Comparison of ENCODE assay signal across 13 cellular contexts in the genomic region with DNA sequence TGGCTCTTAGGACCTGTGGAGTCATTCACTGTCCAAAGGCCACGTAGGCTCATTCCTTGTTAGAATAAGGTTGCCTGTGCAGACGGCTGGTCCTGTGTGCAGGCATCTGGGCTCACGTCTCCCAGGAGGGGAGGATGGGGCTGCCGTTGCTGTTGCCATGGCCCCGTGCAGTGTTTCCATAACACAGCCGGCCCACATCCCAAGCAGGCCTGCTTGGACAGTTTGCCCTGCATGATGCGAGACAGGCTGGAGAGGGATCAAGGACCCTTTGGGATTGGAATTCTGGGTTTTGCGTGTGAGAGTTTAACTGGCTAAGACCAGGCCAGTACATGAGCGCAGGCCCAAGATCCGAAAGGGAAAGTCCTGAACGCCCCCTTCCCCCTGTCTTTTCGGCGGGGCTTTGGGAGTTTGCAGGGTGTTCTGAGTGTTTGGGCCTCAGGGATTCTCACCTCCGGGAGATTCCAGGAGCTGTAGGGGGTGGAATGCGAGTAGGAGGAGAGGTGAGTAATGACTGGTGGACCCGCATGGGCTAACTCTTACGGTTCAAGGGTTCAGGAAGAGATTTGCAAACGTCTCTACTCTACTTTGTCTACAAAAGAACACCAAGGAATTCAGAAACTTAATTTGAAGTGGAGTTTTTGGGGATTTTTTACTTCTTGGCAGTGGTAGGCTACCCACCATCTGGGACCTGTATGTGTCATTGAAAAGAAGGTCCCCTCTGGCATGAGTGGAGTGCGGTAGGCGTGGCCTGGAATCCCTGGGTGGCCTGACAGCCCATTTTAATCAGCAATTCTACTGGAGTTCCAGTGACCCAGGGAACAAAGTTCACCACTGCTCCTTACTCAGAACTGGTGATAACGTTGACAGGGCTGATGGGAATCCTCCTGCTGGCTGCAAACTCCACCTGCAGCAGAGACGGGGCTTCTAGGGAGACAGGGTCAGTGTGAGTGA.
DNase-seq lines count a peak whose midpoint lies in the region; ATAC-seq, FAIRE-seq and TF ChIP-seq lines count a peak whose summit lies in the region.
"Had no signal": no experiment of that assay in that cellular context is flagged by ENCODE, and none has a peak within 500 bp of the region (broad histone marks: within the 10 kb centered on the region; RNA-seq: fewer than 3 reads in every experiment).

No MANE protein-coding gene starts in this region.

- peak overlapping the region; percentile 56 for H3K18ac ChIP-seq in H9 (ENCODE audit: insufficient read length, low read depth, low read length)
- H3K18ac ChIP-seq in H1 (ENCODE audit: extremely low read depth, low read length): peak overlapping the region; percentile 79

- H2BK120ac ChIP-seq in H9 (ENCODE audit: low read depth, low read length, poor library complexity, severe bottlenecking) (peak overlapping the region; percentile 90), H1 (replicated peaks; ENCODE audit: low read depth, low read length) (peak overlapping the region; percentile 31)

- no peak overlapping the region for H3K9ac ChIP-seq in H9 (ENCODE audit: extremely low read depth, insufficient read length, low read length)
- H3K9ac ChIP-seq in H1 (replicated peaks in 1 of 4; ENCODE audit: extremely low read depth in 1 of 4, low read depth in 3 of 4, low read length in 3 of 4): peak overlapping the region in 1 of 4 experiments; percentile 45; a peak in 3 of 7 replicates

- POLR2A ChIA-PET in H1 (lab: Charles Lee; ENCODE audit: partially characterized antibody): interaction anchor here (0.9 kb wide), 1 partner anchor 12 kb away, joined by 3 read pairs; no protein-coding TSS in a partner anchor

- peak overlapping the region; percentile 88 to 95 (median 90); a peak in 6 of 7 replicates for H3K27ac Mint-ChIP-seq in H9
- H3K27ac Mint-ChIP-seq: activated naive CD8-positive, alpha-beta T cell; natural killer cell treated with Interleukin-12 subunit alpha and Interleukin-12 subunit beta and Interleukin-15 and Interleukin-18, amount 100 ng/mL, for 72 hours had no signal

- TF ChIP-seq EP300 in H1 (IDR thresholded peaks at IDR 0.05; ENCODE audit: borderline replicate concordance in 1 of 2, low read depth in 2 of 2, low read length in 2 of 2): peak in 1 of 2 experiments; percentile 43; a peak in 1 of 3 replicates

- H2BK15ac ChIP-seq in H9 (ENCODE audit: low read depth, low read length): no peak overlapping the region
- H2BK15ac ChIP-seq in H1 (ENCODE audit: low read length): no peak overlapping the region; the same call in 1 of the 2 replicates

- H3K14ac ChIP-seq in H9 (ENCODE audit: insufficient read depth, low read length) (peak overlapping the region; percentile 56; the same call in 1 of the 2 replicates), H1 (ENCODE audit: insufficient read length) (no peak overlapping the region)

- no peak overlapping the region for H2AFZ ChIP-seq in H9 (ENCODE audit: low read length)
- H2AFZ ChIP-seq in H1 (ENCODE audit: low read length): peak overlapping the region; percentile 81

- H3K4me1 ChIP-seq in H9 (ENCODE audit: insufficient read depth, low read length) (peaks cover 8% of the 10 kb centered on the region; the same call in 1 of the 2 replicates), H1 (replicated peaks in 1 of 4; ENCODE audit: control insufficient read depth in 3 of 4, insufficient read depth in 4 of 4, low read length in 3 of 4) (peaks cover 2 to 21% (median 9%) of the 10 kb centered on the region in 4 experiments), left lung (peaks cover 0 to 7% of the 10 kb centered on the region in 2 donors), small intestine (ENCODE audit: control insufficient read depth in 2 of 2, insufficient read depth in 1 of 2, low read depth in 1 of 2, low read length in 1 of 2) (peaks cover 0 to 4% of the 10 kb centered on the region in 2 donors)

- H3K4me1 Mint-ChIP-seq in H9: peaks cover 25 to 41% of the 10 kb centered on the region in 2 experiments

- H3K27me3 Mint-ChIP-seq in H9 (ENCODE audit: low read depth): peaks cover 8% of the 10 kb centered on the region
- H3K27me3 Mint-ChIP-seq: activated naive CD8-positive, alpha-beta T cell had no signal

- no peak overlapping the region for H4K5ac ChIP-seq in H9 (ENCODE audit: insufficient read length, low read depth, low read length)
- H4K5ac ChIP-seq in H1 (ENCODE audit: insufficient read length, low read depth, low read length): no peak overlapping the region

- CTCF ChIA-PET in H1 (lab: Charles Lee; ENCODE audit: partially characterized antibody): interaction anchor here (1.1 to 1.8 kb wide), 2 partner anchors 11 to 38 kb away, joined by 5 read pairs; no protein-coding TSS in a partner anchor

- peak; percentile 51; the same call in 2 of the 3 replicates for TF ChIP-seq CTCF in H9 (conservative IDR thresholded peaks at IDR 0.05)
- peak in 2 of 3 experiments; percentile 34 to 46; a peak in 3 of 4 replicates for TF ChIP-seq CTCF in H1 (IDR thresholded peaks at IDR 0.05; ENCODE audit: control extremely low read depth in 1 of 3, insufficient read depth in 1 of 3, low read depth in 1 of 3, low read length in 3 of 3)
- TF ChIP-seq CTCF in left lung (IDR thresholded peaks at IDR 0.05): no peak

- WGBS in H9 (ENCODE audit: extremely low coverage, insufficient read length, low lambda C conversion rate): no CpG with 5 or more reads among the region's 22 CpGs
- 53% methylated on average over 22 of the region's 22 CpGs; no CpG with 5 or more reads in 1 of the 2 experiments for WGBS in H1 (ENCODE audit: extremely low coverage in 1 of 2, insufficient coverage in 1 of 2, insufficient read length in 1 of 2, insufficient replicate concordance in 2 of 2, low coverage in 1 of 2, low lambda C conversion rate in 2 of 2, missing lambda C conversion rate in 1 of 2), 2 experiments
- WGBS in small intestine, 3 donors: 44 to 59% (median 48%) methylated on average over 22 of the region's 22 CpGs

- H2BK20ac ChIP-seq in H9 (ENCODE audit: low read depth, low read length, poor library complexity, severe bottlenecking) (no peak overlapping the region), H1 (ENCODE audit: low read length) (peak overlapping the region; percentile 80)

- H3K4me3 ChIP-seq in H1 (ENCODE audit: extremely low read depth in 1 of 4, insufficient read depth in 2 of 4, low read depth in 3 of 4, low read length in 4 of 4) (peak overlapping the region in 1 of 4 experiments; percentile 2; a peak in 1 of 8 replicates), left lung (no peak overlapping the region), small intestine (ENCODE audit: low read depth in 1 of 2, low read length in 2 of 2) (no peak overlapping the region)

- H4K8ac ChIP-seq in H9 (replicated peaks; ENCODE audit: insufficient read length, low read depth, low read length) (no peak overlapping the region), H1 (ENCODE audit: extremely low read depth, insufficient read depth, low read length) (peak overlapping the region; percentile 51; the same call in 1 of the 2 replicates)

- H3K56ac ChIP-seq in H9 (ENCODE audit: insufficient read length, low read depth, low read length) (no peak overlapping the region), H1 (replicated peaks; ENCODE audit: insufficient read length, low read depth, low read length) (no peak overlapping the region)

- H2BK5ac ChIP-seq in H9 (ENCODE audit: insufficient read length, low read length) (no peak overlapping the region), H1 (ENCODE audit: low read depth, low read length) (peak overlapping the region; percentile 81; the same call in 1 of the 2 replicates)

- peak overlapping the region; percentile 60 for H3T11ph ChIP-seq in H9 (ENCODE audit: low read length)

- H3K4ac ChIP-seq in H9 (ENCODE audit: low read depth, low read length): no peak overlapping the region
- H3K4ac ChIP-seq in H1 (replicated peaks; ENCODE audit: insufficient read length, low read depth, low read length): no peak overlapping the region

- H3K9me3 ChIP-seq in H9 (ENCODE audit: control insufficient read depth, low read depth, low read length) (no peaks in the 10 kb centered on the region), H1 (ENCODE audit: insufficient read depth in 2 of 2, low read depth in 1 of 2, low read length in 1 of 2) (no peaks in the 10 kb centered on the region), left lung (no peaks in the 10 kb centered on the region), small intestine (ENCODE audit: control insufficient read depth, low read depth) (no peaks in the 10 kb centered on the region)

- peak overlapping the region; percentile 1 for H3K27ac ChIP-seq in H9 (ENCODE audit: insufficient read length, low read depth, low read length)
- H3K27ac ChIP-seq in H1 (ENCODE audit: low read depth, low read length): peak overlapping the region; percentile 69
- H3K27ac ChIP-seq in left lung: peak overlapping the region in 1 of 2 donors; percentile 67
- H3K27ac ChIP-seq in small intestine (ENCODE audit: low read depth in 1 of 2, low read length in 1 of 2): peak overlapping the region in 1 of 2 donors; percentile 71

- H3K27me3 ChIP-seq in H9 (ENCODE audit: insufficient read depth, low read length) (no peaks in the 10 kb centered on the region), H1 (replicated peaks in 1 of 4; ENCODE audit: control insufficient read depth in 3 of 4, extremely low read depth in 1 of 4, insufficient read depth in 3 of 4, low read length in 3 of 4) (no peaks in the 10 kb centered on the region), left lung (no peaks in the 10 kb centered on the region), small intestine (ENCODE audit: control insufficient read depth in 2 of 2, insufficient read depth in 2 of 2, low read length in 2 of 2) (no peaks in the 10 kb centered on the region)

- DNase-seq in H9 (peak; percentile 77), H1 (ENCODE audit: low read depth in 1 of 2, low spot score in 2 of 2) (peak; percentile 39 to 67), left lung (peak in 1 of 2 donors; percentile 61), small intestine (peak; percentile 41), NCI-H526 (lab: John Stamatoyannopoulos, UW) (no peak), DMS153 (lab: John Stamatoyannopoulos, UW) (no peak)
- no peak for DNase-seq in activated naive CD4-positive, alpha-beta T cell treated with Interleukin-2 at 50 U/mL for 16 hours
- DNase-seq: activated CD4-positive, CD25-positive, alpha-beta regulatory T cell treated with anti-CD3 and anti-CD28 coated beads, Interleukin-2, amount 50 U/mL, for 72 hours; NCI-H1417 had no signal

- H4K91ac ChIP-seq in H9 (ENCODE audit: insufficient read length, low read depth, low read length) (no peak overlapping the region), H1 (replicated peaks; ENCODE audit: insufficient read length, low read length) (peak overlapping the region; percentile 4)

- H3K79me1 ChIP-seq in H9 (ENCODE audit: insufficient read depth, low read depth, low read length, poor library complexity, severe bottlenecking) (no peaks in the 10 kb centered on the region), H1 (ENCODE audit: low read depth, low read length) (no peaks in the 10 kb centered on the region)

- intact Hi-C loops in left lung (cut with DNase I): loop anchor here in 1 of 2 donors (10.0 kb wide), 1 partner anchor 133 kb away; no protein-coding TSS in a partner anchor

- H2BK12ac ChIP-seq in H9 (ENCODE audit: insufficient read length, low read depth, low read length): no peak overlapping the region
- peak overlapping the region; percentile 52 for H2BK12ac ChIP-seq in H1 (ENCODE audit: low read depth, low read length)

- H3K4me3 Mint-ChIP-seq in H9: peak overlapping the region in 1 of 2 experiments; percentile 26; a peak in 1 of 5 replicates
- H3K4me3 Mint-ChIP-seq: activated naive CD8-positive, alpha-beta T cell; natural killer cell treated with Interleukin-12 subunit alpha and Interleukin-12 subunit beta and Interleukin-15 and Interleukin-18, amount 100 ng/mL, for 72 hours had no signal

- peak; percentile 81 for ATAC-seq in left lung
- no peak for ATAC-seq in HG03196 (IDR thresholded peaks at IDR 0.05; ENCODE audit: unreplicated experiment)

- H3K79me2 ChIP-seq in H9 (ENCODE audit: insufficient read depth, low read length) (no peaks in the 10 kb centered on the region), H1 (ENCODE audit: control insufficient read depth in 1 of 2, insufficient read depth in 2 of 2, low read length in 2 of 2) (no peaks in the 10 kb centered on the region)

- peaks cover 0 to 2% of the 10 kb centered on the region in 2 experiments; a peak in 3 of 5 replicates for H3K9me3 Mint-ChIP-seq in H9
- H3K9me3 Mint-ChIP-seq: natural killer cell treated with Interleukin-12 subunit alpha and Interleukin-12 subunit beta and Interleukin-15 and Interleukin-18, amount 100 ng/mL, for 72 hours had no signal

- FAIRE-seq in H1 (lab: Jason Lieb, UNC) (peak; percentile 52), small intestine (lab: Jason Lieb, UNC) (no peak)
- FAIRE-seq: GM12891 had no signal

- H3K36me3 Mint-ChIP-seq in H9 (ENCODE audit: insufficient read depth in 1 of 3, low read depth in 3 of 3): peaks cover 0 to 7% (median 0%) of the 10 kb centered on the region in 3 experiments; a peak in 1 of 7 replicates

- H2AK5ac ChIP-seq in H9 (ENCODE audit: insufficient read length, low read length) (no peak overlapping the region), H1 (ENCODE audit: low read depth, low read length) (no peak overlapping the region)

- H3K23ac ChIP-seq in H9 (ENCODE audit: insufficient read length, low read depth, low read length) (no peak overlapping the region), H1 (ENCODE audit: insufficient read length) (no peak overlapping the region)

- H3K23me2 ChIP-seq in H9 (ENCODE audit: insufficient read length, low read depth, low read length, poor library complexity, severe bottlenecking) (no peaks in the 10 kb centered on the region), H1 (ENCODE audit: low read depth, low read length) (no peaks in the 10 kb centered on the region)

- no peaks in the 10 kb centered on the region for H3K36me3 ChIP-seq in H1 (ENCODE audit: control insufficient read depth in 2 of 4, insufficient read depth in 4 of 4, low read length in 3 of 4)
- no peaks in the 10 kb centered on the region for H3K36me3 ChIP-seq in left lung
- no peaks in the 10 kb centered on the region for H3K36me3 ChIP-seq in small intestine (ENCODE audit: control insufficient read depth in 2 of 2, insufficient read depth in 2 of 2, low read length in 2 of 2)

- H3K4me2 ChIP-seq in H9 (ENCODE audit: insufficient read depth, insufficient read length, low read length) (no peak overlapping the region), H1 (ENCODE audit: insufficient read depth in 1 of 2, low read depth in 2 of 2, low read length in 2 of 2) (peak overlapping the region; percentile 24 to 44)

- TF ChIP-seq RAD21 in H1 (IDR thresholded peaks at IDR 0.05 in 1 of 2, conservative IDR thresholded peaks at IDR 0.05 in 1 of 2; ENCODE audit: low read depth in 2 of 2, low read length in 2 of 2): peak in 1 of 2 experiments; percentile 23; a peak in 2 of 4 replicates

- H4K20me1 ChIP-seq in H9 (ENCODE audit: control insufficient read depth, insufficient read depth, insufficient read length) (no peaks in the 10 kb centered on the region), H1 (replicated peaks in 1 of 2; ENCODE audit: control insufficient read depth in 1 of 2, insufficient read depth in 2 of 2, low read length in 2 of 2) (no peaks in the 10 kb centered on the region)

- peak in 1 of 2 experiments; percentile 28; a peak in 1 of 3 replicates for TF ChIP-seq POLR2A in H1 (IDR thresholded peaks at IDR 0.05; ENCODE audit: control extremely low read depth in 1 of 2, low read depth in 2 of 2, low read length in 2 of 2)

Comparison
In these comparisons a context has a peak if more than half of its experiments do, and no peak if none do; other contexts are left out.
1. DNase-seq: peak in H9 (single experiment), H1 (2 of 2) and small intestine (single experiment); none in NCI-H526 (0 of 2), activated naive CD4-positive, alpha-beta T cell treated with Interleukin-2 at 50 U/mL for 16 hours (single experiment) and DMS153 (single experiment).
2. CTCF ChIP-seq: peak in H9 (single experiment) and H1 (2 of 3); none in left lung (0 of 2).